ENCODE assay signal across 12 cellular contexts in the genomic region with DNA sequence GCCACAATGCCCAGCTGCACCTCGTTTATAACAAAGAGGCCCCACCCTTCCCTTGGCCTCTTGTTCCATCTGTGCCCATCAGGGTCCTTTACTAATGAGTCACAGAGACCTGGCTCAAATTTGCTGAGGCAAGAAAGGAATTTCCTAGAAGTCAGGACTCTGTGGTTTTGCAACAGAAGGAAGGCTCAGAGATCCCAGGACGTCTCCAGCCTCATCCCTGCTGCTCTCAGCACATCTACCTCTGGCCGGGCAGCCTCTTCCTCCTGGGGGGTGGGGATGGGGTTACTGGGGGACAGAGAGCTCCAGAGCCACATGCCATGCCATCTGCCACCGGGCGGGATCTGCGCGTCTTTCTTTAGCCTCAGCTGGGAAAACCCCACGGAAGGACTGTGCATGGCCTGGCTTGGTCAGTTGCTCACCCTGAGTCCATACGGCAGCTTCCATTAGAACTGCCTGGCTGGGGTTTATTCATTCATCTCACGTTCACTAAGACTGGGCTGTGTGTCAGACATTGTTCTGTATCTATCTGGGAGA. TPM values are rescaled to one million over a fixed set of nuclear protein-coding genes. Genes with fewer than 3 reads are reported as not detected.
A peak's percentile ranks its signal among the peaks of the same experiment; 100 is the strongest.
DNase-seq lines count a peak whose midpoint lies in the region; ATAC-seq and TF ChIP-seq lines count a peak whose summit lies in the region.
"Had no signal": no experiment of that assay in that cellular context is flagged by ENCODE, and none has a peak within 500 bp of the region (broad histone marks: within the 10 kb centered on the region; RNA-seq: fewer than 3 reads in every experiment).

No MANE protein-coding gene starts in this region.

- DNase-seq in AG04450 (ENCODE audit: low read depth, low spot score) (peak; percentile 10), LHCN-M2 (ENCODE audit: low read depth) (peak; percentile 99), brain pericyte (ENCODE audit: low read depth, low spot score) (peak; percentile 16), medulla oblongata (ENCODE audit: extremely low spot score) (peak; percentile 87), tibial artery (no peak), NCI-H2029 treated with DMSO at 0.1 percent for 48 hours (lab: John Stamatoyannopoulos, UW) (no peak), foreskin melanocyte (no peak)
- DNase-seq: stimulated activated naive CD4-positive, alpha-beta T cell treated with Interleukin-2 at 50 U/mL for 16 hours had no signal

- intact Hi-C loops in tibial artery (cut with DNase I; ENCODE audit: low total_unique reads) = no loop called here

- CTCF ChIA-PET in AG04450 (lab: Charles Lee) = no interaction called here

- POLR2A ChIA-PET in AG04450 (lab: Yijun Ruan, JAX) = no interaction called here

- H3K9me3 ChIP-seq in AG04450 (ENCODE audit: control insufficient read depth, insufficient read depth, low read length) (no peaks in the 10 kb centered on the region; the same call in 1 of the 2 replicates), tibial artery (no peaks in the 10 kb centered on the region)

- TF ChIP-seq CTCF in AG04450 (IDR thresholded peaks at IDR 0.05; ENCODE audit: low read depth, low read length) = no peak
- TF ChIP-seq CTCF in tibial artery (IDR thresholded peaks at IDR 0.05) = no peak

- H3K27me3 ChIP-seq in AG04450 (ENCODE audit: control insufficient read depth, insufficient read depth, low read length) (peaks cover 18% of the 10 kb centered on the region), tibial artery (peaks cover 0 to 35% of the 10 kb centered on the region in 2 donors)

- H3K36me3 ChIP-seq in tibial artery = no peaks in the 10 kb centered on the region

- H3K4me1 ChIP-seq in tibial artery = no peaks in the 10 kb centered on the region

- no peak for ATAC-seq in HG03432 (IDR thresholded peaks at IDR 0.05; ENCODE audit: unreplicated experiment)

- H3K27ac ChIP-seq in AG04450 (ENCODE audit: low read depth, low read length) (peak overlapping the region; percentile 21), tibial artery (no peak overlapping the region)

- H3K4me3 ChIP-seq in AG04450 (ENCODE audit: low read depth, low read length) (no peak overlapping the region), tibial artery (no peak overlapping the region)

RNA-seq across cellular contexts. Expression of a gene that starts 41.9 kb away (rescaled TPM):
- polyA plus RNA-seq in AG04450 (2011; rRNA removed) = 31.1 and 33.4 TPM in 2 replicates
- 11.4 and 14.8 TPM in 2 replicates for polyA minus RNA-seq in AG04450 (2011; rRNA and poly(A)+ RNA removed)
- 89.6 and 91.1 TPM in 2 replicates for total RNA-seq in LHCN-M2 (2014; rRNA removed)
- 65.5 TPM for polyA plus RNA-seq in LHCN-M2 (2012)

RNA-seq across cellular contexts. Expression of a gene that starts 55.8 kb away (rescaled TPM):
- polyA plus RNA-seq in AG04450 (2011; rRNA removed) = 0.36 and 0.56 TPM in 2 replicates
- 0.23 and 0.91 TPM in 2 replicates for polyA minus RNA-seq in AG04450 (2011; rRNA and poly(A)+ RNA removed)
- total RNA-seq in LHCN-M2 (2014; rRNA removed) = 0.06 and 0.11 TPM in 2 replicates
- 0.55 TPM for polyA plus RNA-seq in LHCN-M2 (2012)
- total RNA-seq: pulmonary artery endothelial cell; T-helper 2 cell treated with Interferon-gamma antibody and Interleukin-4, amounts not matched to agents 100 ng/mL and 5 ng/mL, for 36 hours had no signal
- polyA plus RNA-seq: CD14-positive monocyte had no signal

RNA-seq across cellular contexts. Expression of a gene that starts 58.3 kb away (rescaled TPM):
- 0.10 and 0.14 TPM in 2 replicates for polyA plus RNA-seq in AG04450 (2011; rRNA removed)
- polyA minus RNA-seq in AG04450 (2011; rRNA and poly(A)+ RNA removed) = 0.09 and 0.13 TPM in 2 replicates
- not detected in 2 replicates for total RNA-seq in LHCN-M2 (2014; rRNA removed)
- not detected for polyA plus RNA-seq in LHCN-M2 (2012)
- polyA plus RNA-seq: CD14-positive monocyte had no signal

Comparison
In these comparisons a context has a peak if more than half of its experiments do, and no peak if none do; other contexts are left out.
1. DNase-seq: peak in AG04450 (single experiment), LHCN-M2 (single experiment), brain pericyte (single experiment) and medulla oblongata (single experiment); none in tibial artery (0 of 2), NCI-H2029 treated with DMSO at 0.1 percent for 48 hours (single experiment) and foreskin melanocyte (single experiment).